18 cellular contexts compared by ENCODE assay signal in the genomic region with DNA sequence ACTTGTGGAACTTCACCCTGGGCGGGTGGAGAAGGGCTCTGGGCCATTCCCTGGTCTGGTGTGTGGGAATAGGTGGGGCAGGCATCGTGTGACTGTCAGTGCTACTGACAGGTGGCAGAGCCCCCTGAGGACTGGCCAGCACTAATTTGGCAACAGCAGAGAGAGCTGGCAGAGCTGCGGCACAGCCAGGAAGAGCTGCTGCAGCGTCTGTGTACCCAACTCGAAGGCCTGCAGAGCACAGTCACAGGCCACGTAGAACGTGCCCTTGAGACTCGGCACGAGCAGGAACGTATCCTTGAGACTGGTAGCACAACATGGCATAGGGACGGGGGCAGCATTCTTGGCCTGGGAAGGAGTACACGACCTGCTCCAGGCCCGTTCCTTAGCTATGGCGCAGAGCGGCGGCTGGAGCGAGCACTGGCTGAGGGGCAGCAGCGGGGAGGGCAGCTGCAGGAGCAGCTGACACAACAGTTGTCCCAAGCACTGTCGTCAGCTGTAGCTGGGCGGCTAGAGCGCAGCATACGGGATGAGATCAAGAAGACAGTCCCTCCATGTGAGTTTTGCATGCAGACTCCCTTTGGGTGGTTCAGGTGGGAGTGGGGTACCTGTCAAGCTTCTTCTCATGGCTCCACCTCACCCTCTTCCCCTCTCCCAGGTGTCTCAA. TPM values are rescaled to one million over a fixed set of nuclear protein-coding genes. Genes with fewer than 3 reads are reported as not detected.
DNase-seq lines count a peak whose midpoint lies in the region; ATAC-seq, FAIRE-seq and TF ChIP-seq lines count a peak whose summit lies in the region.
"Had no signal": no experiment of that assay in that cellular context is flagged by ENCODE, and none has a peak within 500 bp of the region (broad histone marks: within the 10 kb centered on the region; RNA-seq: fewer than 3 reads in every experiment).

No MANE protein-coding gene starts in this region.

- H3K4me3 ChIP-seq in GM12878, result no peak overlapping the region
- no peak overlapping the region for H3K4me3 ChIP-seq in right atrium auricular region
- H3K4me3 ChIP-seq in gastrocnemius medialis, result no peak overlapping the region
- H3K4me3 ChIP-seq in upper lobe of right lung, result no peak overlapping the region
- no peak overlapping the region for H3K4me3 ChIP-seq in pancreas

- no peak overlapping the region for H3K4me2 ChIP-seq in GM12878 (ENCODE audit: control insufficient read depth, insufficient read depth)

- DNase-seq in HTR-8/SVneo (ENCODE audit: insufficient read length, low spot score) (no peak), GM12878 (ENCODE audit: low read depth, low spot score) (no peak), right atrium auricular region (ENCODE audit: low spot score) (no peak), gastrocnemius medialis (peak; percentile 34 to 82), GM19239 (ENCODE audit: insufficient read length, low spot score) (no peak), upper lobe of right lung (no peak), pancreas (no peak), GM19238 (ENCODE audit: insufficient read length, low spot score) (no peak)
- DNase-seq: activated CD4-positive, alpha-beta T cell treated with anti-CD3 and anti-CD28 coated beads for 48 hours; activated T-cell treated with anti-CD3 and anti-CD28 coated beads, Interleukin-2, amount 50 U/mL, for 1 hour; Calu3; effector CD8-positive, alpha-beta T cell; naive B cell; NCI-H187 treated with DMSO at 0.1 percent for 48 hours; NCI-H524 treated with DMSO at 0.1 percent for 48 hours had no signal

- H2AFZ ChIP-seq in GM12878 (ENCODE audit: control insufficient read depth, low read depth, low read length), result no peak overlapping the region

- no peak for TF ChIP-seq POLR2A in GM12878 (IDR thresholded peaks at IDR 0.05; ENCODE audit: low read depth, low read length)
- peak in 1 of 2 donors; percentile 13 for TF ChIP-seq POLR2A in gastrocnemius medialis (IDR thresholded peaks at IDR 0.05)

- H3K27ac ChIP-seq in GM12878 (ENCODE audit: control insufficient read depth, insufficient read depth) (no peak overlapping the region), right atrium auricular region (peak overlapping the region; percentile 40 to 68), gastrocnemius medialis (peak overlapping the region; percentile 87 to 95 (median 90)), upper lobe of right lung (no peak overlapping the region), pancreas (no peak overlapping the region)

- no peak for TF ChIP-seq RAD21 in GM12878 (IDR thresholded peaks at IDR 0.05; ENCODE audit: insufficient read depth, low read depth, low read length)

- H4K20me1 ChIP-seq in GM12878 (ENCODE audit: control insufficient read depth, insufficient read depth), result no peaks in the 10 kb centered on the region

- CTCF ChIA-PET in GM12878 (lab: Yijun Ruan, JAX), result interaction anchor here (0.9 to 3.2 kb wide), 5 partner anchors 33 to 159 kb away, joined by 3 to 24 read pairs (median 4); no protein-coding TSS in a partner anchor

- no peak overlapping the region for H3K9ac ChIP-seq in GM12878 (ENCODE audit: control insufficient read depth, insufficient read depth, low read length)

- POLR2A ChIA-PET in GM12878 (lab: Charles Lee), result no interaction called here

- RAD21 ChIA-PET in GM12878 (lab: Charles Lee; ENCODE audit: unreplicated experiment), result interaction anchor here (3.2 kb wide), 1 partner anchor 159 kb away, joined by 14 read pairs; no protein-coding TSS in a partner anchor

- peaks cover 17 to 65% of the 10 kb centered on the region in 2 experiments; a peak in 3 of 4 replicates for H3K36me3 ChIP-seq in GM12878 (ENCODE audit: control insufficient read depth in 2 of 2, insufficient read depth in 2 of 2, low read length in 1 of 2)
- peaks cover 75% of the 10 kb centered on the region for H3K36me3 ChIP-seq in right atrium auricular region
- H3K36me3 ChIP-seq in gastrocnemius medialis, result peaks cover 2 to 64% of the 10 kb centered on the region in 2 donors
- H3K36me3 ChIP-seq in upper lobe of right lung, result peaks cover 76% of the 10 kb centered on the region
- H3K36me3 ChIP-seq in pancreas, result peaks cover 16 to 71% (median 62%) of the 10 kb centered on the region in 3 donors

- no peaks in the 10 kb centered on the region for H3K79me2 ChIP-seq in GM12878 (ENCODE audit: control insufficient read depth, insufficient read depth, low read length)

- TF ChIP-seq EP300 in GM12878 (IDR thresholded peaks at IDR 0.05; ENCODE audit: borderline replicate concordance in 1 of 2, control insufficient read depth in 1 of 2, low read depth in 2 of 2, low read length in 2 of 2), result no peak

- H3K4me1 ChIP-seq in GM12878 (ENCODE audit: control insufficient read depth, insufficient read depth, low read length) (no peaks in the 10 kb centered on the region), right atrium auricular region (peaks cover 0 to 37% of the 10 kb centered on the region in 2 donors), gastrocnemius medialis (peaks cover 51 to 52% of the 10 kb centered on the region in 2 donors), upper lobe of right lung (peaks cover 4% of the 10 kb centered on the region), pancreas (no peaks in the 10 kb centered on the region)

- BruUV-seq in GM12878 (replicated peaks; lab: Mats Ljungman, UMichigan), result TSS peak; percentile 24

- ATAC-seq in GM12878 (no peak), gastrocnemius medialis (peak; percentile 51 to 63), upper lobe of right lung (no peak), pancreas (no peak)
- ATAC-seq: SK-N-SH treated with all-trans-retinoic acid at 6 μM for 48 hours had no signal

- H3K9me3 ChIP-seq in GM12878 (replicated peaks; ENCODE audit: control insufficient read depth, insufficient read depth, low read length) (no peaks in the 10 kb centered on the region), right atrium auricular region (no peaks in the 10 kb centered on the region), gastrocnemius medialis (no peaks in the 10 kb centered on the region), upper lobe of right lung (no peaks in the 10 kb centered on the region), pancreas (no peaks in the 10 kb centered on the region)

- in situ Hi-C loops in GM12878 (cut with MboI) (no loop called here), gastrocnemius medialis (cut with MboI; ENCODE audit: low sequenced_read_pairs in 4 of 4) (loop anchor here in 1 of 4 donors (10.0 kb wide), 1 partner anchor 53 kb away; the partner anchor contains the start of genes CTRL and PSMB10)

- FAIRE-seq in HTR-8/SVneo (lab: Jason Lieb, UNC) (peak; percentile 20), GM12878 (lab: Jason Lieb, UNC) (no peak), GM19239 (lab: Jason Lieb, UNC) (no peak), pancreas (lab: Jason Lieb, UNC) (no peak)
- FAIRE-seq: G401.6 had no signal

- SMC1A ChIA-PET in GM12878 (lab: Charles Lee; ENCODE audit: uncharacterized antibody, unreplicated experiment), result interaction anchor here (0.5 kb wide), 1 partner anchor 189 kb away, joined by 3 read pairs; no protein-coding TSS in a partner anchor

- H3K27me3 ChIP-seq in GM12878 (replicated peaks in 1 of 2; ENCODE audit: control insufficient read depth in 2 of 2, insufficient read depth in 2 of 2, low read length in 1 of 2) (no peaks in the 10 kb centered on the region), right atrium auricular region (no peaks in the 10 kb centered on the region), gastrocnemius medialis (no peaks in the 10 kb centered on the region), upper lobe of right lung (no peaks in the 10 kb centered on the region), pancreas (no peaks in the 10 kb centered on the region)

- no peak for TF ChIP-seq CTCF in GM12878 (IDR thresholded peaks at IDR 0.05 in 2 of 3, conservative IDR thresholded peaks at IDR 0.05 in 1 of 3; ENCODE audit: control insufficient read depth in 2 of 3, extremely low read depth in 1 of 3, insufficient read depth in 1 of 3, low read depth in 3 of 3, low read length in 3 of 3)
- no peak for TF ChIP-seq CTCF in right atrium auricular region (IDR thresholded peaks at IDR 0.05)
- TF ChIP-seq CTCF in gastrocnemius medialis (IDR thresholded peaks at IDR 0.05 in 4 of 5, conservative IDR thresholded peaks at IDR 0.05 in 1 of 5), result no peak
- no peak for TF ChIP-seq CTCF in upper lobe of right lung (IDR thresholded peaks at IDR 0.05)
- TF ChIP-seq CTCF in pancreas (IDR thresholded peaks at IDR 0.05), result no peak

- intact Hi-C loops in GM12878 (cut with micrococcal nuclease; ENCODE audit: unreplicated experiment), result loop anchor here (2.0 to 5.0 kb wide), 2 partner anchors 159 to 346 kb away; no protein-coding TSS in a partner anchor
- intact Hi-C loops in gastrocnemius medialis (cut with DNase I; ENCODE audit: low total_unique reads), result loop anchor here (2.0 to 5.0 kb wide), 2 partner anchors 35 to 161 kb away; no protein-coding TSS in a partner anchor
- intact Hi-C loops in upper lobe of right lung (cut with DNase I), result loop anchor here (10.0 kb wide), 1 partner anchor 163 kb away; no protein-coding TSS in a partner anchor
- intact Hi-C loops in pancreas (cut with DNase I), result loop anchor here in 1 of 3 donors (5.0 to 10.0 kb wide), 2 partner anchors 51 to 153 kb away; partner anchors contain the start of gene CTRL

- 89% methylated on average over 22 of the region's 22 CpGs for WGBS in GM12878 (ENCODE audit: insufficient coverage, insufficient replicate concordance, low lambda C conversion rate, missing lambda C conversion rate)
- 87 to 89% methylated on average over 22 of the region's 22 CpGs for WGBS in pancreas, 2 donors

RNA-seq across cellular contexts. Expression of gene NRN1L, which starts 3.0 kb away (rescaled TPM):
- not detected in 2 replicates for total RNA-seq in GM12878 (2013; cell fraction: nucleolus; rRNA removed)
- 0.40 TPM in 1 of 2 replicates, not detected in the other for total RNA-seq in GM12878 (2014; rRNA removed)
- total RNA-seq in GM12878 (2014; rRNA removed; fragmentation: Illumina TruSeq; extraction: Trizol), result not detected in 2 replicates
- 0.92 TPM in 1 of 2 replicates, not detected in the other for total RNA-seq in GM12878 (2021)
- not detected for polyA plus RNA-seq in GM12878 (2011; ENCODE audit: low read depth)
- polyA plus RNA-seq in GM12878 (2011; rRNA removed), result 0.20 TPM in 1 of 2 replicates, not detected in the other
- polyA plus RNA-seq in GM12878 (2011; cell fraction: cytosol; rRNA removed), result 0.31 and 0.60 TPM in 2 replicates
- polyA plus RNA-seq in GM12878 (2011; cell fraction: nucleus; rRNA removed), result 4.7 and 5.7 TPM in 2 replicates
- polyA plus RNA-seq in GM12878 (2012), result 0.81 and 2.4 TPM in 2 replicates
- 0.28 TPM in 1 of 2 replicates, not detected in the other for polyA plus RNA-seq in GM12878 (2014; fragmentation: Illumina TruSeq; extraction: Trizol)
- polyA plus RNA-seq in GM12878 (2014; fragmentation: Nextera tagmentation; extraction: Ambion mirVana), result under 1 TPM in 1 of 2 experiments, not detected in 1; 0.11 TPM
- polyA plus RNA-seq in GM12878 (2014; rRNA removed), result 0.60 and 0.99 TPM in 2 replicates
- polyA plus RNA-seq in GM12878 (2016; fragmentation: Nextera tagmentation; extraction: Ambion mirVana), result under 1 TPM in 1 of 2 experiments, not detected in 1; 0.21 TPM
- polyA minus RNA-seq in GM12878 (2011; rRNA and poly(A)+ RNA removed), result 0.36 TPM in 1 of 2 replicates, not detected in the other
- not detected in 2 replicates for polyA minus RNA-seq in GM12878 (2011; cell fraction: cytosol; rRNA and poly(A)+ RNA removed)
- 0.48 TPM in 1 of 2 replicates, not detected in the other for polyA minus RNA-seq in GM12878 (2011; cell fraction: nucleus; rRNA and poly(A)+ RNA removed)
- not detected for total RNA-seq in right atrium auricular region
- 1 to 10 TPM in 2 of 4 donors, under 1 TPM in 1, not detected in 1; 0.87 to 2.8 (median 1.1) TPM for total RNA-seq in gastrocnemius medialis
- total RNA-seq in upper lobe of right lung, result 0.69 TPM
- under 1 TPM in 3 of 6 donors, not detected in 3; 0.34 to 0.67 (median 0.40) TPM for total RNA-seq in pancreas
- polyA plus RNA-seq in pancreas, result 1 to 10 TPM; 2.7 to 4.2 TPM
- total RNA-seq: Calu3, H4 had no signal

RNA-seq across cellular contexts. Expression of gene EDC4, which starts 8.8 kb away (rescaled TPM):
- total RNA-seq in GM12878 (2013; cell fraction: nucleolus; rRNA removed), result 75.8 and 77.6 TPM in 2 replicates
- total RNA-seq in GM12878 (2014; rRNA removed), result 50.3 and 53.7 TPM in 2 replicates
- 38.1 and 42.1 TPM in 2 replicates for total RNA-seq in GM12878 (2014; rRNA removed; fragmentation: Illumina TruSeq; extraction: Trizol)
- total RNA-seq in GM12878 (2021), result 71.7 and 78.5 TPM in 2 replicates
- polyA plus RNA-seq in GM12878 (2011; ENCODE audit: low read depth), result 26.0 TPM
- polyA plus RNA-seq in GM12878 (2011; rRNA removed), result 18.7 and 37.8 TPM in 2 replicates
- 47.8 and 57.6 TPM in 2 replicates for polyA plus RNA-seq in GM12878 (2011; cell fraction: cytosol; rRNA removed)
- polyA plus RNA-seq in GM12878 (2011; cell fraction: nucleus; rRNA removed), result 232 and 265 TPM in 2 replicates
- 44.4 and 51.4 TPM in 2 replicates for polyA plus RNA-seq in GM12878 (2012)
- polyA plus RNA-seq in GM12878 (2014; fragmentation: Illumina TruSeq; extraction: Trizol), result 24.1 and 53.0 TPM in 2 replicates
- polyA plus RNA-seq in GM12878 (2014; fragmentation: Nextera tagmentation; extraction: Ambion mirVana), result 1 to 10 TPM; 1.2 to 2.2 TPM
- polyA plus RNA-seq in GM12878 (2014; rRNA removed), result 56.1 and 63.2 TPM in 2 replicates
- 10 to 100 TPM; 82.2 to 86.0 TPM for polyA plus RNA-seq in GM12878 (2016; fragmentation: Nextera tagmentation; extraction: Ambion mirVana)
- 70.8 and 109 TPM in 2 replicates for polyA minus RNA-seq in GM12878 (2011; rRNA and poly(A)+ RNA removed)
- polyA minus RNA-seq in GM12878 (2011; cell fraction: cytosol; rRNA and poly(A)+ RNA removed), result 38.8 and 51.8 TPM in 2 replicates
- polyA minus RNA-seq in GM12878 (2011; cell fraction: nucleus; rRNA and poly(A)+ RNA removed), result 39.8 and 66.8 TPM in 2 replicates
- total RNA-seq in right atrium auricular region, result 10 to 100 TPM; 21.2 to 39.5 TPM
- 10 to 100 TPM; 27.5 to 58.9 (median 48.5) TPM for total RNA-seq in gastrocnemius medialis
- 48.8 TPM for total RNA-seq in upper lobe of right lung
- 10 to 100 TPM; 20.2 to 37.0 (median 23.4) TPM for total RNA-seq in pancreas
- 10 to 100 TPM; 59.1 to 66.2 TPM for polyA plus RNA-seq in pancreas

RNA-seq across cellular contexts. Expression of gene PSKH1, which starts 11.4 kb away (rescaled TPM):
- 18.8 and 22.7 TPM in 2 replicates for total RNA-seq in GM12878 (2013; cell fraction: nucleolus; rRNA removed)
- total RNA-seq in GM12878 (2014; rRNA removed) (5.0 and 7.3 TPM in 2 replicates), GM12878 (2014; rRNA removed; fragmentation: Illumina TruSeq; extraction: Trizol) (6.7 and 7.2 TPM in 2 replicates), GM12878 (2021) (17.2 and 18.9 TPM in 2 replicates), right atrium auricular region (10 to 100 TPM; 18.4 to 23.2 TPM), gastrocnemius medialis (10 to 100 TPM in 1 of 4 donors, 1 to 10 TPM in 3; 4.1 to 12.7 (median 6.9) TPM), upper lobe of right lung (29.7 TPM), pancreas (10 to 100 TPM; 13.9 to 17.7 (median 15.7) TPM)
- 3.8 TPM for polyA plus RNA-seq in GM12878 (2011; ENCODE audit: low read depth)
- polyA plus RNA-seq in GM12878 (2011; rRNA removed) (3.1 and 7.5 TPM in 2 replicates), GM12878 (2014; fragmentation: Illumina TruSeq; extraction: Trizol) (2.3 and 8.1 TPM in 2 replicates), GM12878 (2014; fragmentation: Nextera tagmentation; extraction: Ambion mirVana) (1 to 10 TPM in 1 of 2 experiments, under 1 TPM in 1; 0.63 to 1.2 TPM), GM12878 (2014; rRNA removed) (12.8 and 14.1 TPM in 2 replicates), GM12878 (2016; fragmentation: Nextera tagmentation; extraction: Ambion mirVana) (10 to 100 TPM; 13.9 to 20.4 TPM), pancreas (10 to 100 TPM; 12.7 to 15.9 TPM)
- 11.2 and 13.6 TPM in 2 replicates for polyA plus RNA-seq in GM12878 (2011; cell fraction: cytosol; rRNA removed)
- polyA plus RNA-seq in GM12878 (2011; cell fraction: nucleus; rRNA removed), result 20.1 and 21.5 TPM in 2 replicates
- polyA plus RNA-seq in GM12878 (2012), result 7.8 and 8.9 TPM in 2 replicates
- 11.0 and 21.4 TPM in 2 replicates for polyA minus RNA-seq in GM12878 (2011; rRNA and poly(A)+ RNA removed)
- polyA minus RNA-seq in GM12878 (2011; cell fraction: cytosol; rRNA and poly(A)+ RNA removed), result 5.2 and 5.3 TPM in 2 replicates
- 5.9 and 12.6 TPM in 2 replicates for polyA minus RNA-seq in GM12878 (2011; cell fraction: nucleus; rRNA and poly(A)+ RNA removed)

RNA-seq across cellular contexts. Expression of gene CENPT, which starts 34.2 kb away (rescaled TPM):
- total RNA-seq in GM12878 (2013; cell fraction: nucleolus; rRNA removed), result 55.0 and 58.0 TPM in 2 replicates
- total RNA-seq in GM12878 (2014; rRNA removed) (26.7 and 29.0 TPM in 2 replicates), GM12878 (2014; rRNA removed; fragmentation: Illumina TruSeq; extraction: Trizol) (14.9 and 15.1 TPM in 2 replicates), GM12878 (2021) (31.4 and 36.6 TPM in 2 replicates), right atrium auricular region (10 to 100 TPM in 1 of 2 donors, 1 to 10 TPM in 1; 8.7 to 19.1 TPM), gastrocnemius medialis (10 to 100 TPM; 14.9 to 41.2 (median 20.0) TPM), upper lobe of right lung (30.0 TPM), pancreas (10 to 100 TPM; 19.6 to 37.0 (median 27.7) TPM)
- polyA plus RNA-seq in GM12878 (2011; ENCODE audit: low read depth), result 15.2 TPM
- polyA plus RNA-seq in GM12878 (2011; rRNA removed) (16.2 and 22.4 TPM in 2 replicates), GM12878 (2014; fragmentation: Illumina TruSeq; extraction: Trizol) (9.4 and 20.1 TPM in 2 replicates), GM12878 (2014; fragmentation: Nextera tagmentation; extraction: Ambion mirVana) (1 to 10 TPM; 1.1 to 5.7 TPM), GM12878 (2014; rRNA removed) (44.4 and 51.2 TPM in 2 replicates), GM12878 (2016; fragmentation: Nextera tagmentation; extraction: Ambion mirVana) (10 to 100 TPM; 41.7 to 45.7 TPM), pancreas (100 to 1,000 TPM; 142 to 143 TPM)
- 29.9 and 40.6 TPM in 2 replicates for polyA plus RNA-seq in GM12878 (2011; cell fraction: cytosol; rRNA removed)
- polyA plus RNA-seq in GM12878 (2011; cell fraction: nucleus; rRNA removed), result 311 and 313 TPM in 2 replicates
- 30.9 and 36.2 TPM in 2 replicates for polyA plus RNA-seq in GM12878 (2012)
- 8.7 and 19.5 TPM in 2 replicates for polyA minus RNA-seq in GM12878 (2011; rRNA and poly(A)+ RNA removed)
- 8.7 and 11.4 TPM in 2 replicates for polyA minus RNA-seq in GM12878 (2011; cell fraction: cytosol; rRNA and poly(A)+ RNA removed)
- 29.0 and 39.4 TPM in 2 replicates for polyA minus RNA-seq in GM12878 (2011; cell fraction: nucleus; rRNA and poly(A)+ RNA removed)

RNA-seq across cellular contexts. Expression of gene NUTF2, which starts 35.0 kb away (rescaled TPM):
- total RNA-seq in GM12878 (2013; cell fraction: nucleolus; rRNA removed), result 39.9 and 49.1 TPM in 2 replicates
- total RNA-seq in GM12878 (2014; rRNA removed) (116 and 120 TPM in 2 replicates), GM12878 (2014; rRNA removed; fragmentation: Illumina TruSeq; extraction: Trizol) (113 and 129 TPM in 2 replicates), GM12878 (2021) (128 and 130 TPM in 2 replicates), right atrium auricular region (100 to 1,000 TPM in 1 of 2 donors, 10 to 100 TPM in 1; 44.6 to 132 TPM), gastrocnemius medialis (100 to 1,000 TPM in 3 of 4 donors, 10 to 100 TPM in 1; 60.1 to 210 (median 114) TPM), upper lobe of right lung (55.0 TPM), pancreas (10 to 100 TPM; 25.8 to 51.4 (median 36.5) TPM)
- 66.0 TPM for polyA plus RNA-seq in GM12878 (2011; ENCODE audit: low read depth)
- polyA plus RNA-seq in GM12878 (2011; rRNA removed) (83.7 and 155 TPM in 2 replicates), GM12878 (2014; fragmentation: Illumina TruSeq; extraction: Trizol) (152 and 185 TPM in 2 replicates), GM12878 (2014; fragmentation: Nextera tagmentation; extraction: Ambion mirVana) (100 to 1,000 TPM; 220 to 245 TPM), GM12878 (2014; rRNA removed) (212 and 231 TPM in 2 replicates), GM12878 (2016; fragmentation: Nextera tagmentation; extraction: Ambion mirVana) (100 to 1,000 TPM; 323 to 342 TPM), pancreas (10 to 100 TPM; 63.0 to 69.1 TPM)
- 219 and 321 TPM in 2 replicates for polyA plus RNA-seq in GM12878 (2011; cell fraction: cytosol; rRNA removed)
- 147 and 148 TPM in 2 replicates for polyA plus RNA-seq in GM12878 (2011; cell fraction: nucleus; rRNA removed)
- 129 and 131 TPM in 2 replicates for polyA plus RNA-seq in GM12878 (2012)
- polyA minus RNA-seq in GM12878 (2011; rRNA and poly(A)+ RNA removed), result 273 and 286 TPM in 2 replicates
- polyA minus RNA-seq in GM12878 (2011; cell fraction: cytosol; rRNA and poly(A)+ RNA removed), result 99.0 and 131 TPM in 2 replicates
- polyA minus RNA-seq in GM12878 (2011; cell fraction: nucleus; rRNA and poly(A)+ RNA removed), result 32.8 and 49.0 TPM in 2 replicates

Comparison
In these comparisons a context has a peak if more than half of its experiments do, and no peak if none do; other contexts are left out.
1. DNase-seq: peak in gastrocnemius medialis (2 of 2); none in HTR-8/SVneo (single experiment), GM12878 (single experiment), right atrium auricular region (single experiment), GM19239 (single experiment), upper lobe of right lung (single experiment), pancreas (0 of 6) and GM19238 (single experiment).
2. ATAC-seq: peak in gastrocnemius medialis (2 of 2); none in GM12878 (single experiment), upper lobe of right lung (single experiment) and pancreas (0 of 4).
3. H3K27ac ChIP-seq: peak in right atrium auricular region (2 of 2) and gastrocnemius medialis (4 of 4); none in GM12878 (single experiment), upper lobe of right lung (single experiment) and pancreas (0 of 4).